1 cellular context compared by ENCODE assay signal in genomic region chr20:36574278-36575065, GRCh38.
TF ChIP-seq lines count a peak whose summit lies in the region.

No MANE protein-coding gene starts in this region.

TF ChIP-seq in H1, 55 proteins besides CTCF, POLR2A, EP300 and RAD21:
- TF ChIP-seq HDAC2 (IDR thresholded peaks at IDR 0.05; ENCODE audit: borderline replicate concordance in 1 of 2, low read depth in 2 of 2, low read length in 2 of 2) (peak in 1 of 2 experiments; percentile 45; a peak in 1 of 4 replicates), TBP (IDR thresholded peaks at IDR 0.05; ENCODE audit: low read depth, low read length) (no peak; the same call in 1 of the 2 replicates), ATF2 (IDR thresholded peaks at IDR 0.05; ENCODE audit: low read length) (no peak), TAF7 (optimal IDR thresholded peaks at IDR 0.05; ENCODE audit: borderline replicate concordance, low read depth, low read length) (peak; percentile 1), POLR2AphosphoS5 (IDR thresholded peaks at IDR 0.05; ENCODE audit: low read depth, low read length) (no peak; the same call in none of the 2 replicates), SIRT6 (IDR thresholded peaks at IDR 0.05; ENCODE audit: low read length) (no peak), FOSL1 (IDR thresholded peaks at IDR 0.05; ENCODE audit: insufficient read depth, low read depth, low read length) (no peak), SAP30 (IDR thresholded peaks at IDR 0.05; ENCODE audit: insufficient read depth, insufficient replicate concordance, low read length) (no peak), KDM4A (IDR thresholded peaks at IDR 0.05; ENCODE audit: low read depth, low read length, severe bottlenecking) (peak; percentile 49), TEAD4 (IDR thresholded peaks at IDR 0.05; ENCODE audit: low read depth, low read length) (peak; percentile 43; the same call in 1 of the 2 replicates), SIX5 (IDR thresholded peaks at IDR 0.05; ENCODE audit: low read depth, low read length) (no peak), GABPA (IDR thresholded peaks at IDR 0.05; ENCODE audit: borderline replicate concordance, insufficient read depth, low read length) (no peak), MAX (IDR thresholded peaks at IDR 0.05) (peak; percentile 96), ZNF274 (IDR thresholded peaks at IDR 0.05; ENCODE audit: borderline replicate concordance, extremely low read depth, low read length) (no peak), POU5F1 (IDR thresholded peaks at IDR 0.05; ENCODE audit: low read depth, low read length) (no peak), TAF1 (IDR thresholded peaks at IDR 0.05; ENCODE audit: low read depth, low read length) (peak; percentile 49; the same call in 1 of the 2 replicates), JUN (IDR thresholded peaks at IDR 0.05; ENCODE audit: low read depth, low read length) (no peak), GTF2F1 (IDR thresholded peaks at IDR 0.05; ENCODE audit: borderline replicate concordance, low read depth, low read length) (no peak), SIN3A (conservative IDR thresholded peaks at IDR 0.05 in 1 of 2, IDR thresholded peaks at IDR 0.05 in 1 of 2; ENCODE audit: low read depth in 1 of 2, low read length in 2 of 2) (peak; percentile 27 to 48; a peak in 2 of 4 replicates), RXRA (IDR thresholded peaks at IDR 0.05; ENCODE audit: insufficient read depth, low read depth, low read length) (no peak), BACH1 (IDR thresholded peaks at IDR 0.05; ENCODE audit: low read length) (no peak), KDM1A (IDR thresholded peaks at IDR 0.05; ENCODE audit: borderline replicate concordance, low read length) (no peak), EGR1 (IDR thresholded peaks at IDR 0.05; ENCODE audit: borderline replicate concordance, low read depth, low read length) (0 out of 2 replicates have a peak, but pooled peaks have one; percentile 26), PHF8 (conservative IDR thresholded peaks at IDR 0.05; ENCODE audit: low read depth, low read length) (peak; percentile 33)
- TF ChIP-seq, protein P1, sequence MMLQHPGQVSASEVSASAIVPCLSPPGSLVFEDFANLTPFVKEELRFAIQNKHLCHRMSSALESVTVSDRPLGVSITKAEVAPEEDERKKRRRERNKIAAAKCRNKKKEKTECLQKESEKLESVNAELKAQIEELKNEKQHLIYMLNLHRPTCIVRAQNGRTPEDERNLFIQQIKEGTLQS (IDR thresholded peaks at IDR 0.05; ENCODE audit: insufficient read depth, low read depth, low read length): no peak
- TF ChIP-seq, protein P2, sequence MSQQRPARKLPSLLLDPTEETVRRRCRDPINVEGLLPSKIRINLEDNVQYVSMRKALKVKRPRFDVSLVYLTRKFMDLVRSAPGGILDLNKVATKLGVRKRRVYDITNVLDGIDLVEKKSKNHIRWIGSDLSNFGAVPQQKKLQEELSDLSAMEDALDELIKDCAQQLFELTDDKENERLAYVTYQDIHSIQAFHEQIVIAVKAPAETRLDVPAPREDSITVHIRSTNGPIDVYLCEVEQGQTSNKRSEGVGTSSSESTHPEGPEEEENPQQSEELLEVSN (IDR thresholded peaks at IDR 0.05): peak; percentile 79
